9 cellular contexts compared by ENCODE assay signal in the genomic region with DNA sequence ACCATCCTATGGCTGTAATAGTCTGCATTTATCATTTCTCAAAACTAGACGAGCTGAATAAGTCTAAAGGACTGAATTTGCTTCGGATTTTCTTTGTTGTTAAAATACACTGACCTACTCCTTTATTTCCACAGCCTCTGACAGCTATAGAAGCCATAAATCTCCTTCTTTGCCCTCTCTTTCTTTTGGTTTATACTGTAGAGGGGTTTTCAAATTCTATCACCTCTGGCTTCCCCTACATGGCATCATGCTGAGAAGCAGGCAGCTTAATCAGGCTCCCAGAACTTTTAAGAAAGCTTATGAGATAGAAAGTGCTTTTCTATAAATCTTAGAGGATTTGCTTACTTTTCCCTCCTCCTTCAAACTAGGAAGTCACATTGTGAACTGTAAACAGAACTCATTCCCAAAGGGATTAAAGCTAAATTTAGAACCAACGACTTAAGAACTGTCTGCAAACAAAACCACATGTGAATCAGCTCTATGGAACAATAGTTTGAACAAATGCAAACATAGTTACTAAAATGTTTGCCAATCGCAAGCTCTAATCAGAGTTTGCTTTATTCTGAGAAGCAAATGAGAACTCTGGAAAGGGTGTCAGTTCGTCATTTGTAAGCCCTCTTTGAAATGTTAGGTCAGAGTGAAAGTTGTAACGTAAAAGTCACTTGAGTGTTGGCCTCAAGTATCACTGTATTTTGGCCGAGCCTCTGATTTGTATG.
DNase-seq lines count a peak whose midpoint lies in the region; ATAC-seq, FAIRE-seq and TF ChIP-seq lines count a peak whose summit lies in the region.
"Had no signal": no experiment of that assay in that cellular context is flagged by ENCODE, and none has a peak within 500 bp of the region (broad histone marks: within the 10 kb centered on the region; RNA-seq: fewer than 3 reads in every experiment).

No MANE protein-coding gene starts in this region.

- FAIRE-seq in D721Med (lab: Jason Lieb, UNC): peak; percentile 11

- ATAC-seq in GM19395 (IDR thresholded peaks at IDR 0.05; ENCODE audit: unreplicated experiment) (no peak), GM18907 (IDR thresholded peaks at IDR 0.05; ENCODE audit: unreplicated experiment) (no peak)
- ATAC-seq: activated naive CD8-positive, alpha-beta T cell treated with anti-CD3 and anti-CD28 coated beads, Interleukin-2, amount 50 U/mL, for 24 hours had no signal

- H3K4me1 ChIP-seq in prostate gland (replicated peaks): no peaks in the 10 kb centered on the region

- H3K27ac ChIP-seq in epithelial cell of prostate (peak overlapping the region; percentile 21), prostate gland (peak overlapping the region; percentile 57 to 63)

- no peak for DNase-seq in D721Med (ENCODE audit: insufficient read length, low spot score)
- DNase-seq in NCI-H69 (lab: John Stamatoyannopoulos, UW): peak; percentile 89
- peak; percentile 52 for DNase-seq in epithelial cell of prostate (ENCODE audit: low read depth, low spot score)
- no peak for DNase-seq in prostate gland (ENCODE audit: low spot score)
- no peak for DNase-seq in stimulated activated CD4-positive, alpha-beta T cell treated with anti-CD3 and anti-CD28 coated beads, Interleukin-2, amount 100 ng/mL, for 48 hours
- DNase-seq in medulla oblongata (ENCODE audit: extremely low spot score): no peak
- DNase-seq: activated naive CD8-positive, alpha-beta T cell treated with anti-CD3 and anti-CD28 coated beads, Interleukin-2, amount 50 U/mL, for 24 hours had no signal

- intact Hi-C loops in prostate gland (cut with DNase I): no loop called here

- H3K9me3 ChIP-seq in prostate gland: no peaks in the 10 kb centered on the region

- WGBS in prostate gland: 12% methylated on average over 7 of the region's 7 CpGs

- no peaks in the 10 kb centered on the region for H3K27me3 ChIP-seq in prostate gland (replicated peaks; ENCODE audit: insufficient read depth)

- no peak for TF ChIP-seq POLR2A in prostate gland (IDR thresholded peaks at IDR 0.05)

- no peak overlapping the region for H3K4me3 ChIP-seq in prostate gland

- no peak for TF ChIP-seq CTCF in D721Med (IDR thresholded peaks at IDR 0.05; ENCODE audit: insufficient read depth, missing control alignments)
- TF ChIP-seq CTCF in prostate gland (IDR thresholded peaks at IDR 0.05): no peak

- H3K36me3 ChIP-seq in prostate gland: no peaks in the 10 kb centered on the region

Comparison
In these comparisons a context has a peak if more than half of its experiments do, and no peak if none do; other contexts are left out.
1. DNase-seq: peak in NCI-H69 (single experiment) and epithelial cell of prostate (single experiment); none in D721Med (single experiment), prostate gland (single experiment), stimulated activated CD4-positive, alpha-beta T cell treated with anti-CD3 and anti-CD28 coated beads, Interleukin-2, amount 100 ng/mL, for 48 hours (0 of 2) and medulla oblongata (single experiment).